In genomic region chr19:17333611-17334413, GRCh38 we compare ENCODE assay signal across 8 cellular contexts. TPM values are rescaled to one million over a fixed set of nuclear protein-coding genes. Genes with fewer than 3 reads are reported as not detected.
DNase-seq lines count a peak whose midpoint lies in the region; ATAC-seq and TF ChIP-seq lines count a peak whose summit lies in the region.

No MANE protein-coding gene starts in this region.

- H3K9me3 ChIP-seq in neutrophil, result no peaks in the 10 kb centered on the region
- no peaks in the 10 kb centered on the region for H3K9me3 ChIP-seq in upper lobe of left lung

- no peak for TF ChIP-seq EP300 in upper lobe of left lung (IDR thresholded peaks at IDR 0.05)

- H3K4me3 ChIP-seq in GM12875 (ENCODE audit: low read depth, low read length), result peak overlapping the region; percentile 80
- H3K4me3 ChIP-seq in neutrophil (ENCODE audit: low read depth in 1 of 2, low read length in 1 of 2), result peak overlapping the region; percentile 63 to 70
- peak overlapping the region; percentile 55 to 82 (median 72) for H3K4me3 ChIP-seq in upper lobe of left lung

- 0 out of 2 replicates have a peak, but pooled peaks have one; percentile 1 for TF ChIP-seq CTCF in GM12875 (IDR thresholded peaks at IDR 0.05; ENCODE audit: borderline replicate concordance, insufficient read depth, low read depth, low read length)
- no peak for TF ChIP-seq CTCF in neutrophil (IDR thresholded peaks at IDR 0.05)
- no peak for TF ChIP-seq CTCF in upper lobe of left lung (IDR thresholded peaks at IDR 0.05)

- DNase-seq in NCI-H2107 treated with DMSO at 0.1 percent for 48 hours (lab: John Stamatoyannopoulos, UW; ENCODE audit: unreplicated experiment) (peak; percentile 78), erythroblast (lab: John Stamatoyannopoulos, UW) (peak; percentile 67 to 72), upper lobe of left lung (peak; percentile 48 to 69), DMS53 treated with DMSO at 0.1 percent for 48 hours (lab: John Stamatoyannopoulos, UW; ENCODE audit: unreplicated experiment) (no peak), NCI-H524 treated with DMSO at 0.1 percent for 48 hours (lab: John Stamatoyannopoulos, UW) (no peak)
- DNase-seq in activated CD8-positive, alpha-beta memory T cell treated with anti-CD3 and anti-CD28 coated beads, Interleukin-2, amount 50 U/mL, for 1 hour (ENCODE audit: extremely low read depth), result peak; percentile 47

- H3K27ac ChIP-seq in neutrophil, result no peak overlapping the region
- peak overlapping the region; percentile 26 to 86 (median 52) for H3K27ac ChIP-seq in upper lobe of left lung

- TF ChIP-seq POLR2A in erythroblast (IDR thresholded peaks at IDR 0.05; ENCODE audit: low read length) (no peak), upper lobe of left lung (IDR thresholded peaks at IDR 0.05) (peak in 1 of 4 donors; percentile 14)

- WGBS in upper lobe of left lung, 2 donors, result 37 to 50% methylated on average over 21 to 30 of the region's 52 CpGs

- H3K36me3 ChIP-seq in neutrophil, result no peaks in the 10 kb centered on the region
- no peaks in the 10 kb centered on the region for H3K36me3 ChIP-seq in upper lobe of left lung

- peak in 1 of 2 donors; percentile 4 for ATAC-seq in upper lobe of left lung (ENCODE audit: low FRiP score in 2 of 2)

- H3K4me1 ChIP-seq in neutrophil (ENCODE audit: control insufficient read depth in 1 of 2, insufficient read depth in 1 of 2, low read depth in 1 of 2, low read length in 1 of 2) (peaks cover 47 to 51% of the 10 kb centered on the region in 2 experiments), upper lobe of left lung (peaks cover 29 to 59% (median 41%) of the 10 kb centered on the region in 4 donors)

- H3K27me3 ChIP-seq in neutrophil, result peaks cover 69% of the 10 kb centered on the region
- peaks cover 0 to 5% (median 2%) of the 10 kb centered on the region in 4 donors for H3K27me3 ChIP-seq in upper lobe of left lung

RNA-seq across cellular contexts. Expression of gene ANO8, which starts 0.8 kb away (rescaled TPM):
- total RNA-seq in upper lobe of left lung, result 10 to 100 TPM in 4 of 6 donors, 1 to 10 TPM in 2; 9.0 to 45.1 (median 16.4) TPM

RNA-seq across cellular contexts. Expression of gene GTPBP3, which starts 3.5 kb away (rescaled TPM):
- total RNA-seq in upper lobe of left lung, result 10 to 100 TPM; 14.9 to 95.3 (median 26.4) TPM

RNA-seq across cellular contexts. Expression of gene DDA1, which starts 24.4 kb away (rescaled TPM):
- total RNA-seq in upper lobe of left lung, result 10 to 100 TPM; 11.5 to 42.8 (median 28.4) TPM

RNA-seq across cellular contexts. Expression of gene MRPL34, which starts 28.1 kb away (rescaled TPM):
- 100 to 1,000 TPM in 5 of 6 donors, 10 to 100 TPM in 1; 98.3 to 176 (median 122) TPM for total RNA-seq in upper lobe of left lung

RNA-seq across cellular contexts. Expression of gene ABHD8, which starts 30.6 kb away (rescaled TPM):
- 10 to 100 TPM; 19.7 to 23.4 (median 21.2) TPM for total RNA-seq in upper lobe of left lung

Comparison
In these comparisons a context has a peak if more than half of its experiments do, and no peak if none do; other contexts are left out.
1. DNase-seq: peak in NCI-H2107 treated with DMSO at 0.1 percent for 48 hours (single experiment), activated CD8-positive, alpha-beta memory T cell treated with anti-CD3 and anti-CD28 coated beads, Interleukin-2, amount 50 U/mL, for 1 hour (single experiment), erythroblast (2 of 2) and upper lobe of left lung (2 of 2); none in DMS53 treated with DMSO at 0.1 percent for 48 hours (single experiment) and NCI-H524 treated with DMSO at 0.1 percent for 48 hours (single experiment).
2. Peak in every context shown above with its lines, with median percentiles within 50 percentile points of each other: H3K4me3 ChIP-seq.